Comparison of ENCODE assay signal across 2 cellular contexts in genomic region chr17:62180772-62181171, GRCh38.
TF ChIP-seq lines count a peak whose summit lies in the region.

No MANE protein-coding gene starts in this region.

TF ChIP-seq in HepG2, 621 proteins besides CTCF, POLR2A, EP300 and RAD21:
- TF ChIP-seq SP140L (CRISPR knock-in tag; IDR thresholded peaks at IDR 0.05; ENCODE audit: borderline replicate concordance) (no peak), ZNF264 (CRISPR knock-in tag; IDR thresholded peaks at IDR 0.05) (peak; percentile 99)

TF ChIP-seq in K562, 482 proteins besides CTCF, POLR2A, EP300 and RAD21:
- TF ChIP-seq HDGF (IDR thresholded peaks at IDR 0.05) (no peak), ZNF592 (IDR thresholded peaks at IDR 0.05) (0 out of 2 replicates have a peak, but pooled peaks have one; percentile 26), ZNF75A (CRISPR knock-in tag; IDR thresholded peaks at IDR 0.05) (no peak), RBM25 (IDR thresholded peaks at IDR 0.05; ENCODE audit: low read depth, low read length, severe bottlenecking) (peak; percentile 26)
- TF ChIP-seq, protein P1, sequence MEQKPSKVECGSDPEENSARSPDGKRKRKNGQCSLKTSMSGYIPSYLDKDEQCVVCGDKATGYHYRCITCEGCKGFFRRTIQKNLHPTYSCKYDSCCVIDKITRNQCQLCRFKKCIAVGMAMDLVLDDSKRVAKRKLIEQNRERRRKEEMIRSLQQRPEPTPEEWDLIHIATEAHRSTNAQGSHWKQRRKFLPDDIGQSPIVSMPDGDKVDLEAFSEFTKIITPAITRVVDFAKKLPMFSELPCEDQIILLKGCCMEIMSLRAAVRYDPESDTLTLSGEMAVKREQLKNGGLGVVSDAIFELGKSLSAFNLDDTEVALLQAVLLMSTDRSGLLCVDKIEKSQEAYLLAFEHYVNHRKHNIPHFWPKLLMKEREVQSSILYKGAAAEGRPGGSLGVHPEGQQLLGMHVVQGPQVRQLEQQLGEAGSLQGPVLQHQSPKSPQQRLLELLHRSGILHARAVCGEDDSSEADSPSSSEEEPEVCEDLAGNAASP (IDR thresholded peaks at IDR 0.05) = peak; percentile 64; the same call in 1 of the 2 replicates
